Comparison of ENCODE assay signal across 19 cellular contexts in genomic region chr16:12786077-12786476, GRCh38. TPM values are rescaled to one million over a fixed set of nuclear protein-coding genes. Genes with fewer than 3 reads are reported as not detected.
DNase-seq lines count a peak whose midpoint lies in the region; ATAC-seq and TF ChIP-seq lines count a peak whose summit lies in the region.
"Had no signal": no experiment of that assay in that cellular context is flagged by ENCODE, and none has a peak within 500 bp of the region (broad histone marks: within the 10 kb centered on the region; RNA-seq: fewer than 3 reads in every experiment).

No MANE protein-coding gene starts in this region.

- H2BK15ac ChIP-seq in H9 (ENCODE audit: low read depth, low read length) (no peak overlapping the region), neuronal stem cell (ENCODE audit: low read length) (no peak overlapping the region)

- H4K8ac ChIP-seq in H9 (replicated peaks; ENCODE audit: insufficient read length, low read depth, low read length) (no peak overlapping the region), neuronal stem cell (ENCODE audit: low read depth, low read length) (no peak overlapping the region)

- H3K4ac ChIP-seq in H9 (ENCODE audit: low read depth, low read length) (no peak overlapping the region), neuronal stem cell (ENCODE audit: low read length) (no peak overlapping the region)

- DNase-seq in H9: no peak
- DNase-seq in neuronal stem cell (ENCODE audit: low spot score): no peak
- no peak for DNase-seq in effector CD8-positive, alpha-beta T cell (lab: John Stamatoyannopoulos, UW)
- no peak for DNase-seq in PC-9
- DNase-seq in GM23338 (ENCODE audit: low spot score): no peak
- DNase-seq: 8988T; ACHN; C1 segment of cervical spinal cord; Caco-2; CD4-positive, CD25-positive, alpha-beta regulatory T cell; CD8-positive, alpha-beta T cell; DMS153; DND-41; GOT3; H7 had no signal

- H3K18ac ChIP-seq in H9 (ENCODE audit: insufficient read length, low read depth, low read length) (no peak overlapping the region), neuronal stem cell (ENCODE audit: low read length) (no peak overlapping the region)

- WGBS in H9 (ENCODE audit: extremely low coverage, insufficient read length, low lambda C conversion rate): no CpG with 5 or more reads among the region's 6 CpGs
- WGBS in neuronal stem cell (ENCODE audit: extremely low coverage in 2 of 2, insufficient read length in 2 of 2, insufficient replicate concordance in 1 of 2), 2 donors: no CpG with 5 or more reads among the region's 6 CpGs

- no peaks in the 10 kb centered on the region for H3K27me3 Mint-ChIP-seq in H9 (ENCODE audit: low read depth)
- H3K27me3 Mint-ChIP-seq in dendritic cell treated with granulocyte-macrophage colony-stimulating factor and Interleukin-4, amounts not matched to agents 40 ng/mL and 50 ng/mL, for 4 days: no peaks in the 10 kb centered on the region
- H3K27me3 Mint-ChIP-seq in GM23338 (ENCODE audit: insufficient read depth, low read depth, poor library complexity): peaks cover 2% of the 10 kb centered on the region
- H3K27me3 Mint-ChIP-seq: CD4-positive, CD25-positive, alpha-beta regulatory T cell had no signal

- H3K9ac ChIP-seq in H9 (ENCODE audit: extremely low read depth, insufficient read length, low read length): no peak overlapping the region
- no peak overlapping the region for H3K9ac ChIP-seq in neuronal stem cell (ENCODE audit: low read depth, low read length, poor library complexity)

- H2BK12ac ChIP-seq in H9 (ENCODE audit: insufficient read length, low read depth, low read length) (no peak overlapping the region), neuronal stem cell (ENCODE audit: low read length) (no peak overlapping the region)

- H3K23ac ChIP-seq in H9 (ENCODE audit: insufficient read length, low read depth, low read length) (no peak overlapping the region), neuronal stem cell (ENCODE audit: low read depth, low read length, poor library complexity) (no peak overlapping the region)

- H3K9me2 ChIP-seq in PC-9 (ENCODE audit: insufficient read depth) (no peaks in the 10 kb centered on the region), GM23338 (ENCODE audit: insufficient read depth) (no peaks in the 10 kb centered on the region)

- H3K27ac Mint-ChIP-seq in H9 (no peak overlapping the region), GM23338 (no peak overlapping the region)
- peak overlapping the region; percentile 46 for H3K27ac Mint-ChIP-seq in dendritic cell treated with granulocyte-macrophage colony-stimulating factor and Interleukin-4, amounts not matched to agents 40 ng/mL and 50 ng/mL, for 4 days
- H3K27ac Mint-ChIP-seq: CD4-positive, CD25-positive, alpha-beta regulatory T cell; CD8-positive, alpha-beta T cell had no signal

- H3K4me1 Mint-ChIP-seq in H9 (no peaks in the 10 kb centered on the region), GM23338 (no peaks in the 10 kb centered on the region)
- peaks cover 45% of the 10 kb centered on the region for H3K4me1 Mint-ChIP-seq in dendritic cell treated with granulocyte-macrophage colony-stimulating factor and Interleukin-4, amounts not matched to agents 40 ng/mL and 50 ng/mL, for 4 days (ENCODE audit: low read depth)

- no TSS peak for BruUV-seq in PC-9 (replicated peaks; lab: Mats Ljungman, UMichigan)

- H3K9me3 ChIP-seq in H9 (ENCODE audit: control insufficient read depth, low read depth, low read length): peaks cover 6% of the 10 kb centered on the region
- no peaks in the 10 kb centered on the region for H3K9me3 ChIP-seq in neuronal stem cell (replicated peaks in 1 of 2; ENCODE audit: control insufficient read depth in 2 of 2, insufficient read depth in 1 of 2, low read depth in 1 of 2, low read length in 2 of 2)
- H3K9me3 ChIP-seq in PC-9 (ENCODE audit: insufficient read depth, low read depth): peaks cover 27% of the 10 kb centered on the region
- H3K9me3 ChIP-seq: A549, Caco-2 had no signal

- no peaks in the 10 kb centered on the region for H3K27me3 ChIP-seq in H9 (ENCODE audit: insufficient read depth, low read length)
- H3K27me3 ChIP-seq in neuronal stem cell (ENCODE audit: control insufficient read depth in 3 of 3, insufficient read depth in 3 of 3, low read depth in 1 of 3, low read length in 3 of 3): no peaks in the 10 kb centered on the region
- H3K27me3 ChIP-seq in PC-9 (ENCODE audit: insufficient read depth, low read depth): no peaks in the 10 kb centered on the region
- H3K27me3 ChIP-seq in GM23338 (ENCODE audit: insufficient read depth): no peaks in the 10 kb centered on the region

- intact Hi-C loops in dendritic cell treated with granulocyte-macrophage colony-stimulating factor and Interleukin-4, amounts not matched to agents 40 ng/mL and 50 ng/mL, for 4 days (cut with micrococcal nuclease): no loop called here
- intact Hi-C loops in PC-9 (cut with micrococcal nuclease; ENCODE audit: unreplicated experiment): no loop called here

- H3K4me3 ChIP-seq in neuronal stem cell (ENCODE audit: low read length in 2 of 2) (no peak overlapping the region), PC-9 (no peak overlapping the region), GM23338 (no peak overlapping the region)
- H3K4me3 ChIP-seq: A549 had no signal

- H3K56ac ChIP-seq in H9 (ENCODE audit: insufficient read length, low read depth, low read length): no peak overlapping the region

- H2AK5ac ChIP-seq in H9 (ENCODE audit: insufficient read length, low read length) (peak overlapping the region; percentile 50), neuronal stem cell (ENCODE audit: low read depth, low read length) (no peak overlapping the region)

- H4K20me1 ChIP-seq in H9 (ENCODE audit: control insufficient read depth, insufficient read depth, insufficient read length): no peaks in the 10 kb centered on the region
- H4K20me1 ChIP-seq in PC-9 (ENCODE audit: insufficient read depth): 0 out of 2 replicates have a peak, but pooled peaks cover 3% of the 10 kb centered on the region
- H4K20me1 ChIP-seq in GM23338 (replicated peaks; ENCODE audit: insufficient read depth): no peaks in the 10 kb centered on the region

- H3K79me1 ChIP-seq in H9 (ENCODE audit: insufficient read depth, low read depth, low read length, poor library complexity, severe bottlenecking) (no peaks in the 10 kb centered on the region), neuronal stem cell (ENCODE audit: low read depth, low read length) (no peaks in the 10 kb centered on the region)

- H4K91ac ChIP-seq in H9 (ENCODE audit: insufficient read length, low read depth, low read length): no peak overlapping the region
- H4K91ac ChIP-seq in neuronal stem cell (ENCODE audit: low read depth, low read length, poor library complexity): no peak overlapping the region

- no peaks in the 10 kb centered on the region for H3F3A ChIP-seq in PC-9 (ENCODE audit: insufficient read depth, low read depth)
- no peaks in the 10 kb centered on the region for H3F3A ChIP-seq in GM23338 (replicated peaks; ENCODE audit: low read depth)

- no peak overlapping the region for H2BK5ac ChIP-seq in H9 (ENCODE audit: insufficient read length, low read length)
- H2BK5ac ChIP-seq in neuronal stem cell (ENCODE audit: low read length): peak overlapping the region; percentile 85

- no peaks in the 10 kb centered on the region for H3K36me3 ChIP-seq in neuronal stem cell (replicated peaks in 1 of 2; ENCODE audit: control insufficient read depth in 2 of 2, insufficient read depth in 2 of 2, low read length in 2 of 2)
- peaks cover 20% of the 10 kb centered on the region for H3K36me3 ChIP-seq in PC-9 (ENCODE audit: low read depth)
- H3K36me3 ChIP-seq in GM23338 (ENCODE audit: insufficient read depth): no peaks in the 10 kb centered on the region

- no peak overlapping the region for H2BK120ac ChIP-seq in H9 (ENCODE audit: low read depth, low read length, poor library complexity, severe bottlenecking)
- no peak overlapping the region for H2BK120ac ChIP-seq in neuronal stem cell (ENCODE audit: low read depth, low read length)

- H3K9me3 Mint-ChIP-seq in H9 (peaks cover 0 to 6% of the 10 kb centered on the region in 2 experiments; a peak in 3 of 5 replicates), GM23338 (0 out of 3 replicates have a peak, but pooled peaks cover 5% of the 10 kb centered on the region)
- peaks cover 9% of the 10 kb centered on the region for H3K9me3 Mint-ChIP-seq in dendritic cell treated with granulocyte-macrophage colony-stimulating factor and Interleukin-4, amounts not matched to agents 40 ng/mL and 50 ng/mL, for 4 days

- POLR2A ChIA-PET in PC-9 (lab: Charles Lee; ENCODE audit: unreplicated experiment): no interaction called here

- H3K23me2 ChIP-seq in H9 (ENCODE audit: insufficient read length, low read depth, low read length, poor library complexity, severe bottlenecking): no peaks in the 10 kb centered on the region

- no peak overlapping the region for H3K4me2 ChIP-seq in H9 (ENCODE audit: insufficient read depth, insufficient read length, low read length)
- H3K4me2 ChIP-seq in neuronal stem cell (ENCODE audit: insufficient read depth, low read length, poor library complexity, severe bottlenecking): no peak overlapping the region
- no peak overlapping the region for H3K4me2 ChIP-seq in PC-9
- no peak overlapping the region for H3K4me2 ChIP-seq in GM23338
- H3K4me2 ChIP-seq: A549 had no signal

- H2AFZ ChIP-seq in H9 (ENCODE audit: low read length): no peak overlapping the region
- H2AFZ ChIP-seq in neuronal stem cell (ENCODE audit: low read length): no peak overlapping the region
- H2AFZ ChIP-seq in PC-9: no peak overlapping the region
- H2AFZ ChIP-seq in GM23338: no peak overlapping the region

- ATAC-seq in HG03108 (IDR thresholded peaks at IDR 0.05; ENCODE audit: unreplicated experiment) (no peak), GM23338 (no peak)
- ATAC-seq: A549; CD8-positive, alpha-beta T cell; HCT116 had no signal

- H2BK20ac ChIP-seq in H9 (ENCODE audit: low read depth, low read length, poor library complexity, severe bottlenecking): no peak overlapping the region

- H3K36me3 Mint-ChIP-seq in H9 (ENCODE audit: insufficient read depth in 1 of 3, low read depth in 3 of 3): peaks cover under 1 to 5% (median 1%) of the 10 kb centered on the region in 3 experiments; a peak in 3 of 7 replicates
- H3K36me3 Mint-ChIP-seq in dendritic cell treated with granulocyte-macrophage colony-stimulating factor and Interleukin-4, amounts not matched to agents 40 ng/mL and 50 ng/mL, for 4 days (ENCODE audit: low read depth): peaks cover 68% of the 10 kb centered on the region
- H3K36me3 Mint-ChIP-seq in GM23338 (ENCODE audit: low read depth): peaks cover 5% of the 10 kb centered on the region; the same call in 1 of the 3 replicates

- TF ChIP-seq CTCF in H9 (conservative IDR thresholded peaks at IDR 0.05): no peak
- no peak for TF ChIP-seq CTCF in PC-9 (conservative IDR thresholded peaks at IDR 0.05)
- TF ChIP-seq CTCF in GM23338 (conservative IDR thresholded peaks at IDR 0.05; ENCODE audit: low read depth in 2 of 2): no peak

- H3K14ac ChIP-seq in H9 (ENCODE audit: insufficient read depth, low read length) (no peak overlapping the region), neuronal stem cell (ENCODE audit: low read length) (no peak overlapping the region)

- H4K5ac ChIP-seq in H9 (ENCODE audit: insufficient read length, low read depth, low read length): no peak overlapping the region

- H3K79me2 ChIP-seq in H9 (ENCODE audit: insufficient read depth, low read length) (no peaks in the 10 kb centered on the region), PC-9 (ENCODE audit: low read depth) (peaks cover 31% of the 10 kb centered on the region), GM23338 (replicated peaks; ENCODE audit: insufficient read depth) (no peaks in the 10 kb centered on the region)

- H3K4me3 Mint-ChIP-seq in H9 (no peak overlapping the region), GM23338 (no peak overlapping the region)
- no peak overlapping the region for H3K4me3 Mint-ChIP-seq in dendritic cell treated with granulocyte-macrophage colony-stimulating factor and Interleukin-4, amounts not matched to agents 40 ng/mL and 50 ng/mL, for 4 days
- H3K4me3 Mint-ChIP-seq: CD4-positive, CD25-positive, alpha-beta regulatory T cell; CD8-positive, alpha-beta T cell had no signal

- H3K27ac ChIP-seq in H9 (ENCODE audit: insufficient read length, low read depth, low read length) (no peak overlapping the region), neuronal stem cell (replicated peaks; ENCODE audit: low read length) (no peak overlapping the region), PC-9 (no peak overlapping the region), GM23338 (ENCODE audit: low read depth) (no peak overlapping the region)
- H3K27ac ChIP-seq: A549 had no signal

- no peak overlapping the region for H3T11ph ChIP-seq in H9 (ENCODE audit: low read length)

- CTCF ChIA-PET in PC-9 (lab: Charles Lee): no interaction called here

- H3K4me1 ChIP-seq in H9 (ENCODE audit: insufficient read depth, low read length): no peaks in the 10 kb centered on the region
- no peaks in the 10 kb centered on the region for H3K4me1 ChIP-seq in neuronal stem cell (ENCODE audit: control insufficient read depth in 2 of 2, insufficient read depth in 1 of 2, low read depth in 1 of 2, low read length in 2 of 2)
- no peaks in the 10 kb centered on the region for H3K4me1 ChIP-seq in PC-9 (replicated peaks; ENCODE audit: insufficient read depth)
- H3K4me1 ChIP-seq in GM23338 (ENCODE audit: insufficient read depth): no peaks in the 10 kb centered on the region
- H3K4me1 ChIP-seq: A549 had no signal

RNA-seq across cellular contexts. Expression of gene CPPED1, which starts 17.6 kb away (rescaled TPM):
- total RNA-seq in H9 (2021): 7.9 and 10.8 TPM in 2 replicates
- 6.0 TPM for polyA plus RNA-seq in neuronal stem cell (2013, experiment 1 of 2)
- polyA plus RNA-seq in neuronal stem cell (2013, experiment 2 of 2): 5.8 TPM
- 52.8 and 66.9 TPM in 2 replicates for total RNA-seq in PC-9 (2021)
- 6.2 and 7.5 TPM in 2 replicates for total RNA-seq in GM23338 (2014; rRNA removed; shearing (Covaris generic))
- polyA plus RNA-seq in GM23338 (2016; fragmentation: Nextera tagmentation; extraction: Ambion mirVana): 7.2 and 7.3 TPM in 2 replicates
